ENCODE assay signal across 27 cellular contexts in the genomic region with DNA sequence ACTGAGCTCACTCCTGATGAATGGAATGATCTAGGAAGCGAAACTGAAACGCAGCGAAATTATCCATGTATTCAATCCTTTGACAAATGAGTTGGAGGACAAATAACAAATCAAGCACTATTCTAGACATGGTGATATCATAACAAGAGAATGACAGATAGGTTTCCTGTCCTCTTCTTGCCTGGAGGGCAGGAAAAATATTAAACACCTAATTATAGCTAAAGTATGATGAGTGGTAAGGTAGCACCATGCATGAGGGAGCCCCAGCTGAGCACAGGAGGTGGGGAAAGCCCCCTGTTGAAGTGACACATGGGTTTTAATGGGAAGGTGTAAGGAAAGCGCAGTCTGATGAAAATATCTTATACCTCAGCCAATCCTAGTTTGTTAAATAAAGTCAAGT.
"Had no signal": no experiment of that assay in that cellular context is flagged by ENCODE, and none has a peak within 500 bp of the region (broad histone marks: within the 10 kb centered on the region; RNA-seq: fewer than 3 reads in every experiment).

No MANE protein-coding gene starts in this region.

- H3K36me3 Mint-ChIP-seq: immature natural killer cell; mesothelial cell of epicardium; naive B cell; natural killer cell treated with Interleukin-12 subunit alpha and Interleukin-12 subunit beta and Interleukin-15 and Interleukin-18, amount 100 ng/mL, for 72 hours; stimulated activated naive B cell treated with anti-CD40 and anti-IgM and Interleukin-4, amounts not matched to agents 10 μg/mL and 1 μg/mL and 100 μg/mL, for 72 hours had no signal

- DNase-seq: dermis blood vessel endothelial cell; effector memory CD4-positive, alpha-beta T cell; erythroblast; esophagus squamous epithelium; foreskin melanocyte; hypothalamus; immature natural killer cell; islet precursor cell; mesenchymal stem cell; mucosa of descending colon; naive B cell; right lobe of liver; small intestine; stimulated activated CD4-positive, alpha-beta T cell treated with anti-CD3 and anti-CD28 coated beads, Interleukin-15, amount 100 ng/mL, for 24 hours; stimulated activated CD4-positive, alpha-beta T cell treated with anti-CD3 and anti-CD28 coated beads, Interleukin-2, amount 100 ng/mL, for 48 hours; stimulated activated naive B cell treated with anti-CD40 and anti-IgM and Interleukin-4, amounts not matched to agents 10 μg/mL and 1 μg/mL and 100 μg/mL, for 72 hours; upper lobe of left lung had no signal

- H3K9ac ChIP-seq: parathyroid adenoma had no signal

- H3K27me3 Mint-ChIP-seq: progenitor cell of endocrine pancreas; stimulated activated naive B cell treated with anti-CD40 and anti-IgM and Interleukin-4, amounts not matched to agents 10 μg/mL and 1 μg/mL and 100 μg/mL, for 72 hours; stimulated activated naive CD8-positive, alpha-beta T cell treated with anti-CD3 and anti-CD28 coated beads, Interleukin-15, Interleukin-2, amounts not matched to agents 100 ng/mL and 50 ng/mL, for 24 hours had no signal

- H3K27ac Mint-ChIP-seq: immature natural killer cell; mesothelial cell of epicardium; natural killer cell treated with Interleukin-12 subunit alpha and Interleukin-12 subunit beta and Interleukin-15 and Interleukin-18, amount 100 ng/mL, for 72 hours; progenitor cell of endocrine pancreas; stimulated activated naive B cell treated with anti-CD40 and anti-IgM and Interleukin-4, amounts not matched to agents 10 μg/mL and 1 μg/mL and 100 μg/mL, for 72 hours; stimulated activated naive CD8-positive, alpha-beta T cell treated with anti-CD3 and anti-CD28 coated beads, Interleukin-15, Interleukin-2, amounts not matched to agents 100 ng/mL and 50 ng/mL, for 24 hours had no signal

- H3K4me1 Mint-ChIP-seq: immature natural killer cell, mesothelial cell of epicardium, naive B cell, neural crest cell had no signal

- H3K9me3 Mint-ChIP-seq: immature natural killer cell; natural killer cell treated with Interleukin-12 subunit alpha and Interleukin-12 subunit beta and Interleukin-15 and Interleukin-18, amount 100 ng/mL, for 72 hours; stimulated activated naive CD8-positive, alpha-beta T cell treated with anti-CD3 and anti-CD28 coated beads, Interleukin-15, Interleukin-2, amounts not matched to agents 100 ng/mL and 50 ng/mL, for 24 hours had no signal

- H3K27ac ChIP-seq: coronary artery, neutrophil, parathyroid adenoma, thoracic aorta, tibial nerve, upper lobe of left lung had no signal

- H3K36me3 ChIP-seq: esophagus squamous epithelium, neutrophil, right lobe of liver, thoracic aorta, tibial nerve, upper lobe of left lung had no signal

- H3K27me3 ChIP-seq: esophagus squamous epithelium, neutrophil, right lobe of liver, tibial nerve, upper lobe of left lung had no signal

- H2AFZ ChIP-seq: parathyroid adenoma had no signal

- H3K4me3 ChIP-seq: coronary artery, esophagus squamous epithelium, mucosa of descending colon, right lobe of liver, thoracic aorta, tibial nerve, upper lobe of left lung had no signal

- ATAC-seq: mucosa of descending colon; natural killer cell treated with Interleukin-12 subunit alpha and Interleukin-12 subunit beta and Interleukin-15 and Interleukin-18, amount 100 ng/mL, for 72 hours; stimulated activated naive B cell treated with anti-CD40 and anti-IgM and Interleukin-4, amounts not matched to agents 10 μg/mL and 1 μg/mL and 100 μg/mL, for 72 hours had no signal

- H3K4me3 Mint-ChIP-seq: immature natural killer cell; mesothelial cell of epicardium; naive B cell; natural killer cell treated with Interleukin-12 subunit alpha and Interleukin-12 subunit beta and Interleukin-15 and Interleukin-18, amount 100 ng/mL, for 72 hours; neural crest cell; stimulated activated naive B cell treated with anti-CD40 and anti-IgM and Interleukin-4, amounts not matched to agents 10 μg/mL and 1 μg/mL and 100 μg/mL, for 72 hours; stimulated activated naive CD8-positive, alpha-beta T cell treated with anti-CD3 and anti-CD28 coated beads, Interleukin-15, Interleukin-2, amounts not matched to agents 100 ng/mL and 50 ng/mL, for 24 hours had no signal

- H3K9me3 ChIP-seq: esophagus squamous epithelium, mucosa of descending colon, neutrophil, right lobe of liver, thoracic aorta, tibial nerve, upper lobe of left lung had no signal

- H3K4me1 ChIP-seq: parathyroid adenoma, tibial nerve, upper lobe of left lung had no signal
